Comparison of ENCODE assay signal across 23 cellular contexts in genomic region chr19:44190020-44190419, GRCh38.
"Had no signal": no experiment of that assay in that cellular context is flagged by ENCODE, and none has a peak within 500 bp of the region (broad histone marks: within the 10 kb centered on the region; RNA-seq: fewer than 3 reads in every experiment).

No MANE protein-coding gene starts in this region.

- H3K36me3 ChIP-seq: SJSA1 had no signal

- DNase-seq: Kasumi-1, MM.1S, NCI-H1092 treated with DMSO at 0.1 percent for 48 hours, NCI-H1417, NCI-H1436 treated with DMSO at 0.1 percent for 48 hours, NCI-H1694 treated with DMSO at 0.1 percent for 48 hours, NCI-H1930, NCI-H2081, NCI-H2107, NCI-H2227 treated with DMSO at 0.1 percent for 48 hours, NCI-H524, NCI-H69, NCI-H774, Right ventricle myocardium superior, RPMI8226, SIG-M5 had no signal

- FAIRE-seq: HTR-8/SVneo, K562, RCC 7860 had no signal

- H3K27ac ChIP-seq: HL-60, KMS-11, SJSA1, SK-N-MC had no signal

- H3K9ac ChIP-seq: KMS-11 had no signal

- H3K9me3 ChIP-seq: SJSA1 had no signal

- H3K4me3 ChIP-seq: K562, SJSA1, SK-N-MC had no signal

- H3K4me1 ChIP-seq: SJSA1 had no signal
